ENCODE assay signal across 20 cellular contexts in the genomic region with DNA sequence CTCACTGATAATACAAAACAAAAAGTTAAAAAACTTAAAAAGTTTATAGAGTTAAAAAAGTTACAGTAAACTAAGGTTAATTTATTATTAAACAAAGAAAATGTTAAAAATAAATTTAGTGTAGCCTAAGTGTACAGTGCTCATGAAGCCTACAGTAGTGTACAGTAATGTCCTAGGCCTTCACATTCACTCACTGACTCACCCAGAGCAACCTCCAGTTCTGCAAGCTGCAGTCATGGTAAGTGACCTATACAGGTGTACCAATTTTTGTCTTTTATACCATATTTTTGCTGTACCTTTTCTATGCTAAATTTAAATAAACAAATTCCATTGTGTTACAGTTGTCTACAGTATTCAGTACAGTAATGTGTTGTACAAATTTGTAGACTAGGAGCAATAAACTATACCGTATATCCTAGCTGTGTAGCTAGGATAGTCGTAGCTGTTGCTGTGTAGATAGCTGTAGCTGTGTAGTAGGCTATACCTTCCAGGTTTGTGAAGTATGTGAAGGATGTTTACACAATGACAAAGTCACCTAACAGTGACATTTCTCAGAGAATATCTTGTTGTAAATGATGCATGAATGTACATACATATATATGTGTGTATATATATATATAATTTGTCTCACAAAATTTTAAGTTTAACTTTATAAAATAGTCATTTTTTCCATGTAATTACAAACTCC.
"Had no signal": no experiment of that assay in that cellular context is flagged by ENCODE, and none has a peak within 500 bp of the region (broad histone marks: within the 10 kb centered on the region; RNA-seq: fewer than 3 reads in every experiment).

No MANE protein-coding gene starts in this region.

- H3K4me3 ChIP-seq: adrenal gland, cardiac muscle cell, hepatocyte, lower lobe of right lung, spleen, testis, upper lobe of right lung had no signal

- ATAC-seq: activated CD4-positive, alpha-beta T cell treated with anti-CD3 and anti-CD28 coated beads for 36 hours; activated naive CD4-positive, alpha-beta T cell treated with anti-CD3 and anti-CD28 coated beads, Interleukin-2, amount 50 U/mL, for 72 hours; lower lobe of right lung; natural killer cell treated with Interleukin-12 subunit alpha and Interleukin-12 subunit beta and Interleukin-15 and Interleukin-18, amount 100 ng/mL, for 72 hours; sciatic nerve; stimulated activated memory B cell treated with anti-CD40 and anti-IgM and Interleukin-4, amounts not matched to agents 10 μg/mL and 1 μg/mL and 100 μg/mL, for 72 hours; upper lobe of right lung; WTC11 had no signal

- H3K79me2 ChIP-seq: hepatocyte, parathyroid adenoma had no signal

- H3K9me3 ChIP-seq: adrenal gland, lower lobe of right lung, spleen, testis, upper lobe of right lung had no signal

- H2AFZ ChIP-seq: hepatocyte, parathyroid adenoma had no signal

- H3K27ac ChIP-seq: adrenal gland, cardiac muscle cell, hepatocyte, lower lobe of right lung, parathyroid adenoma, spleen, testis, upper lobe of right lung had no signal

- H3K4me1 ChIP-seq: parathyroid adenoma, spleen, testis had no signal

- FAIRE-seq: endothelial cell of umbilical vein had no signal

- H3K9ac ChIP-seq: parathyroid adenoma had no signal

- H3K36me3 ChIP-seq: adrenal gland, cardiac muscle cell, lower lobe of right lung, spleen, upper lobe of right lung had no signal

- H3K4me2 ChIP-seq: hepatocyte had no signal

- H3K27me3 ChIP-seq: adrenal gland, cardiac muscle cell, hepatocyte, spleen, testis, upper lobe of right lung had no signal

- DNase-seq: activated CD4-positive, alpha-beta T cell treated with anti-CD3 and anti-CD28 coated beads for 36 hours; activated CD4-positive, alpha-beta T cell treated with anti-CD3 and anti-CD28 coated beads, Interleukin-2, amount 50 U/mL, for 48 hours; activated gamma-delta T cell; adrenal gland; dermis blood vessel endothelial cell; effector memory CD4-positive, alpha-beta T cell; lower lobe of right lung; spleen; stimulated activated CD4-positive, alpha-beta T cell treated with anti-CD3 and anti-CD28 coated beads, Interleukin-4, amount 100 ng/mL, for 4 hours; testis; upper lobe of right lung had no signal
